Comparison of ENCODE assay signal across 8 cellular contexts in the genomic region with DNA sequence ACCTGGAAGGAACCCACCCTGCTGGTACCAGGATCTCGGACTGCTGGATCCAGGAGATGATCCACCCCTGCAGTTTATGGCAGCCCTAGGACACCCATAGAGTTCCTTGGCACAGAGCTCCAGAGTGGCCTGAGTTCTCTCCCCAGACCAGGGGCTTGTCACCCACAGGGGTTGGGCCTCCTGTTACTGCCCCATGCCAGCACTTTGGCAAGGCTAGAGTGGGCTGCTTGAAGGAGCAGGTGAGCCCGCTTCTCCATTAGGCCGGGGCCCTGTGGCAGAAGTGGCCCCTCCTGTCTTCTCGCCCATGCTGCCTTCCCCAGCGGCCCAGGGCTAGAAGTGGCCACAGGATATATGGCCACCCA.
DNase-seq lines count a peak whose midpoint lies in the region; ATAC-seq and TF ChIP-seq lines count a peak whose summit lies in the region.
"Not testable (repeated sequence)": the region's sequence is repeated elsewhere in the genome, so short reads cannot be mapped to it uniquely, and the experiment has no call there.

No MANE protein-coding gene starts in this region.

- intact Hi-C loops in cardiac septum (cut with DNase I); left lung (cut with DNase I); spleen (cut with DNase I; ENCODE audit: low total_unique reads); aorta (cut with DNase I): not testable (repeated sequence)

- not testable (repeated sequence) for ATAC-seq in left lung; aorta (ENCODE audit: low FRiP score)

- not testable (repeated sequence) for TF ChIP-seq CTCF in left lung (IDR thresholded peaks at IDR 0.05); spleen (IDR thresholded peaks at IDR 0.05 in 8 of 11, conservative IDR thresholded peaks at IDR 0.05 in 3 of 11)

- not testable (repeated sequence) for H3K23ac ChIP-seq in neuronal stem cell (ENCODE audit: low read depth, low read length, poor library complexity)

- H4K8ac ChIP-seq in neuronal stem cell (ENCODE audit: low read depth, low read length) = peak overlapping the region; percentile 30

- H3K9ac ChIP-seq in neuronal stem cell (ENCODE audit: low read depth, low read length, poor library complexity) = not testable (repeated sequence)

- H2AFZ ChIP-seq in neuronal stem cell (ENCODE audit: low read length) = not testable (repeated sequence)

- not testable (repeated sequence) for H2BK5ac ChIP-seq in neuronal stem cell (ENCODE audit: low read length)

- not testable (repeated sequence) for H2BK15ac ChIP-seq in neuronal stem cell (ENCODE audit: low read length)

- H4K91ac ChIP-seq in neuronal stem cell (ENCODE audit: low read depth, low read length, poor library complexity) = not testable (repeated sequence)

- not testable (repeated sequence) for H3K4me2 ChIP-seq in neuronal stem cell (ENCODE audit: insufficient read depth, low read length, poor library complexity, severe bottlenecking)

- H3K18ac ChIP-seq in neuronal stem cell (ENCODE audit: low read length) = not testable (repeated sequence)

- WGBS in neuronal stem cell (ENCODE audit: extremely low coverage in 2 of 2, insufficient read length in 2 of 2, insufficient replicate concordance in 1 of 2), 2 donors = no CpG with 5 or more reads among the region's 5 CpGs
- 85 to 97% (median 92%) methylated on average over 5 of the region's 5 CpGs for WGBS in spleen, 5 donors
- WGBS in aorta, 2 donors = 90 to 92% methylated on average over 5 of the region's 5 CpGs

- H2AK5ac ChIP-seq in neuronal stem cell (ENCODE audit: low read depth, low read length) = not testable (repeated sequence)

- not testable (repeated sequence) for H2BK120ac ChIP-seq in neuronal stem cell (ENCODE audit: low read depth, low read length)

- not testable (repeated sequence) for H3K79me1 ChIP-seq in neuronal stem cell (ENCODE audit: low read depth, low read length)

- not testable (repeated sequence) for H3K14ac ChIP-seq in neuronal stem cell (ENCODE audit: low read length)

- TF ChIP-seq POLR2A in spleen (IDR thresholded peaks at IDR 0.05) = not testable (repeated sequence)

- H3K27me3 ChIP-seq in H7 (ENCODE audit: control insufficient read depth, insufficient read depth, low read length); neuronal stem cell (ENCODE audit: control insufficient read depth in 3 of 3, insufficient read depth in 3 of 3, low read depth in 1 of 3, low read length in 3 of 3); aorta (ENCODE audit: control insufficient read depth in 1 of 2, insufficient read depth in 2 of 2, low read length in 1 of 2): not testable (repeated sequence)
- H3K27me3 ChIP-seq in left lung (peaks cover 26 to 48% of the 10 kb centered on the region in 2 donors), spleen (replicated peaks in 1 of 7) (peaks cover 0 to 61% (median 23%) of the 10 kb centered on the region in 7 donors)

- not testable (repeated sequence) for H3K4ac ChIP-seq in neuronal stem cell (ENCODE audit: low read length)

- H3K4me3 ChIP-seq in H7 (ENCODE audit: insufficient read depth, low read depth, low read length); left lung; spleen; aorta (ENCODE audit: low read length in 2 of 2): not testable (repeated sequence)
- H3K4me3 ChIP-seq in neuronal stem cell (ENCODE audit: low read length in 2 of 2) = peak overlapping the region in 1 of 2 donors; percentile 44

- H3K36me3 ChIP-seq in H7 (replicated peaks; ENCODE audit: control insufficient read depth, insufficient read depth, low read length); left lung; neuronal stem cell (replicated peaks in 1 of 2; ENCODE audit: control insufficient read depth in 2 of 2, insufficient read depth in 2 of 2, low read length in 2 of 2); spleen; aorta (ENCODE audit: control insufficient read depth in 1 of 2, insufficient read depth in 2 of 2, low read length in 1 of 2): not testable (repeated sequence)

- H3K4me1 ChIP-seq in left lung; neuronal stem cell (ENCODE audit: control insufficient read depth in 2 of 2, insufficient read depth in 1 of 2, low read depth in 1 of 2, low read length in 2 of 2); spleen; aorta (ENCODE audit: control insufficient read depth in 1 of 2, insufficient read depth in 2 of 2, low read length in 2 of 2): not testable (repeated sequence)

- H3K27ac ChIP-seq in left lung; neuronal stem cell (replicated peaks; ENCODE audit: low read length); spleen; aorta (ENCODE audit: low read depth in 1 of 2, low read length in 2 of 2): not testable (repeated sequence)

- H3K9me3 ChIP-seq in left lung (peaks cover 0 to 30% of the 10 kb centered on the region in 2 donors), neuronal stem cell (replicated peaks in 1 of 2; ENCODE audit: control insufficient read depth in 2 of 2, insufficient read depth in 1 of 2, low read depth in 1 of 2, low read length in 2 of 2) (peaks cover 0 to 16% of the 10 kb centered on the region in 2 donors), spleen (peaks cover 0 to 57% (median 13%) of the 10 kb centered on the region in 8 donors)
- not testable (repeated sequence) for H3K9me3 ChIP-seq in aorta (ENCODE audit: control insufficient read depth, low read length)

- H2BK12ac ChIP-seq in neuronal stem cell (ENCODE audit: low read length) = not testable (repeated sequence)

- DNase-seq in D341Med (ENCODE audit: low spot score) (peak; percentile 1), H7 (peak; percentile 3), activated gamma-delta T cell treated with Interleukin-2 at 50 U/mL for 16 hours (peak; percentile 4), cardiac septum (ENCODE audit: low spot score) (peak; percentile 76), left lung (peak; percentile 28 to 79), spleen (peak; percentile 73), aorta (peak; percentile 34 to 62)
- not testable (repeated sequence) for DNase-seq in neuronal stem cell (ENCODE audit: low spot score)
